Comparison of ENCODE assay signal across 13 cellular contexts in the genomic region with DNA sequence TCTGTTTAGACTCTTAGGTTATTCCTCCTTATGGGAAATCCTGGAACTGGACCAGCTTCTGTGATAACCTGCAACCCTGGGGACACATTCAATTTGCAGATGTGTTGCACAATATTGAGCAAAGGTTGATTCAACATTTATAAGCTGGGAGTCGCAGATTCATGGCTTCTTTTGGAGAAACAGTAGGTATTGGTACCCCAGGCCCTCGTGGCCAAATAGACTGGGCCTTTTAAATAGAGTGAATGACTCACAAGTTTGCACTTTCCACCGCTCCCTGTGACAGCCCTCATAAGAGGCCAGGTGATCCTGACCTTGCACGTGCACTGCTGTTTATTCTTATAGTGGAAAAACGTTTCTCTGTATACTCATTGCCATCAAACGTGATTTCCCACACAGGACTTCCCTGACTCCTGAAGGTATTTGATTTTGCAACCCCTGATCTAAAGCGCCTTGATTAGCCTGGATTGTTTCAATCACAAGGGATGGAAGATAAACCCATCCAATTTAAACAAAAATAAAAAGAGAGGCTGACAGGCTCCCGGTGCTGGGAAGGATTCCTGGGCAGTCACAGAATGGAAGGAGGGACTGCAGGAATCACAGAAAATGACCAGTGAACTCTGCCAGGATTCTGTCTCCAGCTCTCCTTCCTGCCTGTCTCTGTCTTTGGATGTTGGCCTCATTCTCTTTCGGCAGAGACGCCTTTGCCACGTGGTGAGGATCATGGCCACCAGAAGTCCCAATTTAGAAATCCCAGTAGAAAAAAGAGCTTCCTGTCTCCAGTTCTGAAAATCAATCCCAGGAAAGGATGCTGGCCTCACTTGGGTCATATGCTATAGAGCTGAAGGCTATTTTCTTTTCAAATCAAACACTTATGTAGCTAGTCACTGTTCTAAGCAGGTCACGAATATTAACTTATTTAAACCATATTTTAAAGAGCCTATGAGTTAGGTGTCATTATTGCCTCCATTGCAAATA.
A peak's percentile ranks its signal among the peaks of the same experiment; 100 is the strongest.
DNase-seq lines count a peak whose midpoint lies in the region; ATAC-seq and TF ChIP-seq lines count a peak whose summit lies in the region.
"Had no signal": no experiment of that assay in that cellular context is flagged by ENCODE, and none has a peak within 500 bp of the region (broad histone marks: within the 10 kb centered on the region; RNA-seq: fewer than 3 reads in every experiment).

No MANE protein-coding gene starts in this region.

- no peaks in the 10 kb centered on the region for H3K79me2 ChIP-seq in MM.1S (ENCODE audit: low read length)

- no peaks in the 10 kb centered on the region for H3K9me2 ChIP-seq in MM.1S (replicated peaks; ENCODE audit: insufficient read depth, low read length)

- H3K36me3 ChIP-seq in RWPE2 (ENCODE audit: low read depth): no peaks in the 10 kb centered on the region
- no peaks in the 10 kb centered on the region for H3K36me3 ChIP-seq in muscle layer of duodenum (ENCODE audit: control insufficient read depth in 1 of 2, insufficient read depth in 2 of 2, low read length in 2 of 2)
- no peaks in the 10 kb centered on the region for H3K36me3 ChIP-seq in MM.1S (replicated peaks; ENCODE audit: insufficient read depth, low read length)
- H3K36me3 ChIP-seq: WERI-Rb-1 had no signal

- no peak overlapping the region for H3K4me2 ChIP-seq in MM.1S (ENCODE audit: low read depth, low read length)

- H4K20me1 ChIP-seq in MM.1S (ENCODE audit: insufficient read depth, low read length): no peaks in the 10 kb centered on the region

- H3K27ac ChIP-seq in RWPE2 (ENCODE audit: poor library complexity, severe bottlenecking) (peak overlapping the region; percentile 38), muscle layer of duodenum (ENCODE audit: low read length) (peak overlapping the region; percentile 35), MM.1S (ENCODE audit: low read length) (no peak overlapping the region)
- H3K27ac ChIP-seq: WERI-Rb-1 had no signal

- H3K9ac ChIP-seq in MM.1S (ENCODE audit: low read length): no peak overlapping the region

- no peak for TF ChIP-seq CTCF in RWPE2 (IDR thresholded peaks at IDR 0.05; ENCODE audit: poor library complexity, severe bottlenecking)
- TF ChIP-seq CTCF in fibroblast of mammary gland (conservative IDR thresholded peaks at IDR 0.05; ENCODE audit: control insufficient read depth, insufficient read depth, low read depth, low read length): no peak
- no peak for TF ChIP-seq CTCF in MM.1S (IDR thresholded peaks at IDR 0.05; ENCODE audit: low read length)

- no peaks in the 10 kb centered on the region for H3K27me3 ChIP-seq in RWPE2 (ENCODE audit: insufficient read depth, poor library complexity, severe bottlenecking)
- no peaks in the 10 kb centered on the region for H3K27me3 ChIP-seq in muscle layer of duodenum (ENCODE audit: low read depth, low read length)
- H3K27me3 ChIP-seq in MM.1S (replicated peaks; ENCODE audit: insufficient read depth, low read length): no peaks in the 10 kb centered on the region
- H3K27me3 ChIP-seq: dorsolateral prefrontal cortex had no signal

- peak; percentile 65 for ATAC-seq in RWPE2 (ENCODE audit: low read depth)
- no peak for ATAC-seq in HG03095 (IDR thresholded peaks at IDR 0.05; ENCODE audit: unreplicated experiment)
- ATAC-seq: activated T-helper 17 cell treated with anti-CD3 and anti-CD28 coated beads, Interleukin-2, amount 50 U/mL, for 72 hours had no signal

- peaks cover 4% of the 10 kb centered on the region for H3K9me3 ChIP-seq in RWPE2 (ENCODE audit: severe bottlenecking)
- peaks cover 0 to 8% of the 10 kb centered on the region in 2 donors for H3K9me3 ChIP-seq in muscle layer of duodenum (ENCODE audit: control insufficient read depth in 1 of 2, low read length in 2 of 2)
- H3K9me3 ChIP-seq in MM.1S (replicated peaks; ENCODE audit: insufficient read depth, low read length): no peaks in the 10 kb centered on the region

- peaks cover 15% of the 10 kb centered on the region for H3F3A ChIP-seq in MM.1S (ENCODE audit: insufficient read depth, low read length)

- peak; percentile 52 for DNase-seq in A172 (ENCODE audit: low spot score)
- DNase-seq in RWPE2 (ENCODE audit: low spot score): no peak
- peak; percentile 43 for DNase-seq in fibroblast of mammary gland (ENCODE audit: low read depth)
- no peak for DNase-seq in MM.1S
- no peak for DNase-seq in activated CD4-positive, alpha-beta T cell treated with anti-CD3 and anti-CD28 coated beads, Interleukin-2, amount 50 U/mL, for 48 hours
- DNase-seq in SKM-1 (lab: John Stamatoyannopoulos, UW; ENCODE audit: unreplicated experiment): no peak
- DNase-seq: ACHN, NCI-H1048, WERI-Rb-1 had no signal

- H2AFZ ChIP-seq in MM.1S (ENCODE audit: low read length): no peak overlapping the region

- H3K4me1 ChIP-seq in RWPE2 (ENCODE audit: insufficient read depth, poor library complexity, severe bottlenecking) (peaks cover 23% of the 10 kb centered on the region), muscle layer of duodenum (ENCODE audit: control insufficient read depth in 1 of 2, insufficient read depth in 2 of 2, low read length in 2 of 2) (peaks cover 5 to 8% of the 10 kb centered on the region in 2 donors), MM.1S (ENCODE audit: low read length) (peaks cover 23% of the 10 kb centered on the region)

- H3K4me3 ChIP-seq in RWPE2 (ENCODE audit: severe bottlenecking): no peak overlapping the region
- no peak overlapping the region for H3K4me3 ChIP-seq in fibroblast of mammary gland (ENCODE audit: control insufficient read depth, low read depth, low read length)
- H3K4me3 ChIP-seq in muscle layer of duodenum (ENCODE audit: low read depth in 1 of 2, low read length in 2 of 2): no peak overlapping the region
- H3K4me3 ChIP-seq in MM.1S (ENCODE audit: low read length): no peak overlapping the region
- H3K4me3 ChIP-seq: dorsolateral prefrontal cortex had no signal

Comparison
In these comparisons a context has a peak if more than half of its experiments do, and no peak if none do; other contexts are left out.
1. DNase-seq: peak in A172 (single experiment) and fibroblast of mammary gland (single experiment); none in RWPE2 (single experiment), MM.1S (single experiment), activated CD4-positive, alpha-beta T cell treated with anti-CD3 and anti-CD28 coated beads, Interleukin-2, amount 50 U/mL, for 48 hours (0 of 2) and SKM-1 (single experiment).